ENCODE assay signal across 14 cellular contexts in the genomic region with DNA sequence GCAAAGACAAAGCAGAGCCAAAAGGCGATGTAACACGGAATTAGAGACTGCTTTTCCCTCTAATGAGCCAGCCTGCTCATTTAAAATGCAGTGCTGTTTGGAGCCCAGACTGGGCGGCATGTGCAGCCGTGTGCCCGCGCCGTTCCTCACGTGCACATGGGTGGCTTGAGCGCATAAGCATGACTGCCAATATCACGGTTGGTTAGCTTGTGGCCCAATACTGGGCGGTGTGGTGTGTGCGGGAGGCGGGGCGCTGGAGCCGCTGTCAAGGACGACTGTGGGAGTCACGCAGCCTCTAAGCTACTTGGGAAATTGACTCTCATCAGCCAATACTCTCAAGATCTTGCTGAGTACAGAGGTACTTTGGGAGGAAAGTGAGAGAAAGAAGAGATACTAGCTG.
A peak's percentile ranks its signal among the peaks of the same experiment; 100 is the strongest.
DNase-seq lines count a peak whose midpoint lies in the region; ATAC-seq and TF ChIP-seq lines count a peak whose summit lies in the region.
"Had no signal": no experiment of that assay in that cellular context is flagged by ENCODE, and none has a peak within 500 bp of the region (broad histone marks: within the 10 kb centered on the region; RNA-seq: fewer than 3 reads in every experiment).

No MANE protein-coding gene starts in this region.

- TF ChIP-seq CTCF in esophagus squamous epithelium (IDR thresholded peaks at IDR 0.05): no peak
- no peak for TF ChIP-seq CTCF in brain microvascular endothelial cell (IDR thresholded peaks at IDR 0.05; ENCODE audit: low read depth, low read length, missing control alignments)

- in situ Hi-C loops in brain microvascular endothelial cell (cut with HindIII; ENCODE audit: low pct_ligation_motif_present, low sequenced_read_pairs): no loop called here

- H3K9me3 ChIP-seq in esophagus squamous epithelium: no peaks in the 10 kb centered on the region
- H3K9me3 ChIP-seq: thoracic aorta had no signal

- DNase-seq in DMS 273 (lab: John Stamatoyannopoulos, UW; ENCODE audit: unreplicated experiment) (peak; percentile 88), NCI-H2107 (lab: John Stamatoyannopoulos, UW) (peak; percentile 4), cerebellum (ENCODE audit: low spot score) (peak; percentile 58), posterior cingulate gyrus (peak in 9 of 10 donors; percentile 37 to 95 (median 63)), esophagus squamous epithelium (lab: John Stamatoyannopoulos, UW) (no peak), brain microvascular endothelial cell (no peak)
- no peak for DNase-seq in activated CD8-positive, alpha-beta memory T cell treated with anti-CD3 and anti-CD28 coated beads for 24 hours
- DNase-seq: activated CD8-positive, alpha-beta memory T cell treated with anti-CD3 and anti-CD28 coated beads, Interleukin-2, amount 50 U/mL, for 4 hours; activated naive CD4-positive, alpha-beta T cell treated with anti-CD3 and anti-CD28 coated beads, Interleukin-2, amount 10 ng/mL, durations not matched to agents 7 days and 5 days; NCI-H2081 had no signal

- no peaks in the 10 kb centered on the region for H3K4me1 ChIP-seq in esophagus squamous epithelium
- H3K4me1 ChIP-seq: BLaER1 treated with 17β-estradiol and CSF1 and Interleukin-3, amounts not matched to agents 10 nM and 100 nM had no signal

- intact Hi-C loops in posterior cingulate gyrus (cut with DNase I): no loop called here
- intact Hi-C loops in esophagus squamous epithelium (cut with DNase I): no loop called here

- H3K27me3 ChIP-seq in esophagus squamous epithelium (peaks cover 0 to 7% (median 0%) of the 10 kb centered on the region in 4 donors), brain microvascular endothelial cell (replicated peaks) (peaks cover 4% of the 10 kb centered on the region)
- H3K27me3 ChIP-seq: BLaER1 treated with 17β-estradiol and CSF1 and Interleukin-3, amounts not matched to agents 10 nM and 100 nM had no signal

- no peak for TF ChIP-seq POLR2A in esophagus squamous epithelium (IDR thresholded peaks at IDR 0.05)

- 87 to 92% methylated on average over 15 to 16 of the region's 17 CpGs for WGBS in esophagus squamous epithelium, 2 donors

- ATAC-seq in GM21390 (IDR thresholded peaks at IDR 0.05; ENCODE audit: unreplicated experiment): no peak
- ATAC-seq: Panc1 had no signal

- H3K36me3 ChIP-seq in esophagus squamous epithelium (no peaks in the 10 kb centered on the region), brain microvascular endothelial cell (replicated peaks) (no peaks in the 10 kb centered on the region)
- H3K36me3 ChIP-seq: BLaER1 treated with 17β-estradiol and CSF1 and Interleukin-3, amounts not matched to agents 10 nM and 100 nM; thoracic aorta had no signal

- no peak overlapping the region for H3K4me3 ChIP-seq in esophagus squamous epithelium
- no peak overlapping the region for H3K4me3 ChIP-seq in brain microvascular endothelial cell (ENCODE audit: low read depth, low read length)
- H3K4me3 ChIP-seq: BLaER1 treated with 17β-estradiol and CSF1 and Interleukin-3, amounts not matched to agents 10 nM and 100 nM; thoracic aorta had no signal

- H3K27ac ChIP-seq in esophagus squamous epithelium (no peak overlapping the region), brain microvascular endothelial cell (no peak overlapping the region)
- H3K27ac ChIP-seq: BLaER1 treated with 17β-estradiol and CSF1 and Interleukin-3, amounts not matched to agents 10 nM and 100 nM; thoracic aorta had no signal

Comparison
In these comparisons a context has a peak if more than half of its experiments do, and no peak if none do; other contexts are left out.
1. DNase-seq: peak in DMS 273 (single experiment), NCI-H2107 (single experiment), cerebellum (single experiment) and posterior cingulate gyrus (9 of 10); none in activated CD8-positive, alpha-beta memory T cell treated with anti-CD3 and anti-CD28 coated beads for 24 hours (single experiment), esophagus squamous epithelium (single experiment) and brain microvascular endothelial cell (single experiment).